ENCODE assay signal across 1 cellular context in the genomic region with DNA sequence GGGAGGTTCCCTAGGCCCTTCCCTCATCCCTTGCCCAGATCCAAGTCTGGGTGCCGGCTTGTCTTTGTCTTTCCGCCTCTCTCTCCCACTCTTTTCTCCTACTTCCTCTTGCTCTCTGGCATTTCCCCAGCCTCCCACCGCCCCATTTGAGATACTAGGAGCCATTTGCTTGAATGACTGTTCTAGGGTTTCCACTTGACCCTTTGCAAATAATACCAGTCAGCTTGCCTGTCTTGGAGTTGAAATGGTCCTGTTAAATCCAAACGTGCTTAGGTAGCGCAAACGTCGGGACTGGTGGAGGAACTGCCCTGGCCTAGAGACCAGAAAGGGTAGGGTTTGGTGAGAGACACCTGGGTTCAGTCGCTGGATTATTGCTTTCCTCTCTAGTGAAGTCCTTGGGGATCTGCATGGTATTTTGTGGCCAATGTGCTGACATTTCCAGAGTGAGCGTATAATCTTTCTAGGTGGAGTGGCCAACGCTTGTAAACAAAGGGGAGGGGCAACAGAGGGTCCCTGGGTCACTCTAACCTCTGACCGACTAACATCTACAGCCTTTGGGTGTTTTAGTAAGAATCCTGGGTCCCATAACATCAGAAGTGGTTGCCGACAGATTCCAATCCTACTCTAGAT.
TF ChIP-seq lines count a peak whose summit lies in the region.

No MANE protein-coding gene starts in this region.

TF ChIP-seq in GM23338, 12 proteins besides CTCF, POLR2A, EP300 and RAD21 (continued from another document):
- TF ChIP-seq, protein P1, sequence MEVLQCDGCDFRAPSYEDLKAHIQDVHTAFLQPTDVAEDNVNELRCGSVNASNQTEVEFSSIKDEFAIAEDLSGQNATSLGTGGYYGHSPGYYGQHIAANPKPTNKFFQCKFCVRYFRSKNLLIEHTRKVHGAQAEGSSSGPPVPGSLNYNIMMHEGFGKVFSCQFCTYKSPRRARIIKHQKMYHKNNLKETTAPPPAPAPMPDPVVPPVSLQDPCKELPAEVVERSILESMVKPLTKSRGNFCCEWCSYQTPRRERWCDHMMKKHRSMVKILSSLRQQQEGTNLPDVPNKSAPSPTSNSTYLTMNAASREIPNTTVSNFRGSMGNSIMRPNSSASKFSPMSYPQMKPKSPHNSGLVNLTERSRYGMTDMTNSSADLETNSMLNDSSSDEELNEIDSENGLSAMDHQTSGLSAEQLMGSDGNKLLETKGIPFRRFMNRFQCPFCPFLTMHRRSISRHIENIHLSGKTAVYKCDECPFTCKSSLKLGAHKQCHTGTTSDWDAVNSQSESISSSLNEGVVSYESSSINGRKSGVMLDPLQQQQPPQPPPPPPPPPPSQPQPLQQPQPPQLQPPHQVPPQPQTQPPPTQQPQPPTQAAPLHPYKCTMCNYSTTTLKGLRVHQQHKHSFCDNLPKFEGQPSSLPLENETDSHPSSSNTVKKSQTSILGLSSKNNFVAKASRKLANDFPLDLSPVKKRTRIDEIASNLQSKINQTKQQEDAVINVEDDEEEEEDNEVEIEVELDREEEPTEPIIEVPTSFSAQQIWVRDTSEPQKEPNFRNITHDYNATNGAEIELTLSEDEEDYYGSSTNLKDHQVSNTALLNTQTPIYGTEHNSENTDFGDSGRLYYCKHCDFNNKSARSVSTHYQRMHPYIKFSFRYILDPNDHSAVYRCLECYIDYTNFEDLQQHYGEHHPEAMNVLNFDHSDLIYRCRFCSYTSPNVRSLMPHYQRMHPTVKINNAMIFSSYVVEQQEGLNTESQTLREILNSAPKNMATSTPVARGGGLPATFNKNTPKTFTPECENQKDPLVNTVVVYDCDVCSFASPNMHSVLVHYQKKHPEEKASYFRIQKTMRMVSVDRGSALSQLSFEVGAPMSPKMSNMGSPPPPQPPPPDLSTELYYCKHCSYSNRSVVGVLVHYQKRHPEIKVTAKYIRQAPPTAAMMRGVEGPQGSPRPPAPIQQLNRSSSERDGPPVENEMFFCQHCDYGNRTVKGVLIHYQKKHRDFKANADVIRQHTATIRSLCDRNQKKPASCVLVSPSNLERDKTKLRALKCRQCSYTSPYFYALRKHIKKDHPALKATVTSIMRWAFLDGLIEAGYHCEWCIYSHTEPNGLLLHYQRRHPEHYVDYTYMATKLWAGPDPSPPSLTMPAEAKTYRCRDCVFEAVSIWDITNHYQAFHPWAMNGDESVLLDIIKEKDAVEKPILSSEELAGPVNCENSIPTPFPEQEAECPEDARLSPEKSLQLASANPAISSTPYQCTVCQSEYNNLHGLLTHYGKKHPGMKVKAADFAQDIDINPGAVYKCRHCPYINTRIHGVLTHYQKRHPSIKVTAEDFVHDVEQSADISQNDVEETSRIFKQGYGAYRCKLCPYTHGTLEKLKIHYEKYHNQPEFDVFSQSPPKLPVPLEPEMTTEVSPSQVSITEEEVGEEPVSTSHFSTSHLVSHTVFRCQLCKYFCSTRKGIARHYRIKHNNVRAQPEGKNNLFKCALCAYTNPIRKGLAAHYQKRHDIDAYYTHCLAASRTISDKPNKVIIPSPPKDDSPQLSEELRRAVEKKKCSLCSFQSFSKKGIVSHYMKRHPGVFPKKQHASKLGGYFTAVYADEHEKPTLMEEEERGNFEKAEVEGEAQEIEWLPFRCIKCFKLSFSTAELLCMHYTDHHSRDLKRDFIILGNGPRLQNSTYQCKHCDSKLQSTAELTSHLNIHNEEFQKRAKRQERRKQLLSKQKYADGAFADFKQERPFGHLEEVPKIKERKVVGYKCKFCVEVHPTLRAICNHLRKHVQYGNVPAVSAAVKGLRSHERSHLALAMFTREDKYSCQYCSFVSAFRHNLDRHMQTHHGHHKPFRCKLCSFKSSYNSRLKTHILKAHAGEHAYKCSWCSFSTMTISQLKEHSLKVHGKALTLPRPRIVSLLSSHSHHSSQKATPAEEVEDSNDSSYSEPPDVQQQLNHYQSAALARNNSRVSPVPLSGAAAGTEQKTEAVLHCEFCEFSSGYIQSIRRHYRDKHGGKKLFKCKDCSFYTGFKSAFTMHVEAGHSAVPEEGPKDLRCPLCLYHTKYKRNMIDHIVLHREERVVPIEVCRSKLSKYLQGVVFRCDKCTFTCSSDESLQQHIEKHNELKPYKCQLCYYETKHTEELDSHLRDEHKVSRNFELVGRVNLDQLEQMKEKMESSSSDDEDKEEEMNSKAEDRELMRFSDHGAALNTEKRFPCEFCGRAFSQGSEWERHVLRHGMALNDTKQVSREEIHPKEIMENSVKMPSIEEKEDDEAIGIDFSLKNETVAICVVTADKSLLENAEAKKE (CRISPR knock-in tag; IDR thresholded peaks at IDR 0.05) = no peak
- no peak for TF ChIP-seq CREB1 (CRISPR knock-in tag; IDR thresholded peaks at IDR 0.05; ENCODE audit: low read depth)
